In the genomic region with DNA sequence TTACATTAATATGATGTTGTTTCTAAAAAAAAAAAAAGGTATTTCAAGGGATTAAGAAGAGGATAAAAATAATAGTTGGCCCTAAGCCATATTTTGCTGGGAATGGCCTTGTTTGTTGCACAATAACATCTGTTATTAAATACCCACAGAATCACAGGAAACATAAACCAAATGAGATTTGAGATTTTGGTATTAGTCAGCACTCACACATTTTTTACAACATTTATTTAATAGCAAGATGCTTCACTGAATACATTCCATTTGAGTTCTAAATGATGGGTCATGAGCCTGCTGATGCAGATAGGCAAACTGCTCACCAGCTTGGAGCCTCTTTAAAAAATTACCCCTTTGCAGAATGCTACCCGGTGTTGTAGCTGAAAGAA, we compare ENCODE assay signal across 13 cellular contexts.
DNase-seq lines count a peak whose midpoint lies in the region; ATAC-seq, FAIRE-seq and TF ChIP-seq lines count a peak whose summit lies in the region.
"Had no signal": no experiment of that assay in that cellular context is flagged by ENCODE, and none has a peak within 500 bp of the region (broad histone marks: within the 10 kb centered on the region; RNA-seq: fewer than 3 reads in every experiment).

No MANE protein-coding gene starts in this region.

- no TSS peak for BruUV-seq in HepG2 (replicated peaks; lab: Mats Ljungman, UMichigan)

- H3K27me3 ChIP-seq in HepG2 (ENCODE audit: control insufficient read depth in 1 of 2, insufficient read depth in 2 of 2, low read length in 2 of 2): no peaks in the 10 kb centered on the region
- H3K27me3 ChIP-seq: uterus had no signal

- TF ChIP-seq CTCF in AG04449 (IDR thresholded peaks at IDR 0.05; ENCODE audit: insufficient read depth, low read length, missing control alignments) (no peak), HepG2 (CRISPR knock-in tag; IDR thresholded peaks at IDR 0.05) (no peak)
- TF ChIP-seq CTCF in activated CD8-positive, alpha-beta T cell treated with anti-CD3 and anti-CD28 coated beads for 36 hours (IDR thresholded peaks at IDR 0.05): no peak

- ATAC-seq in HepG2 (no peak), HG03520 (IDR thresholded peaks at IDR 0.05; ENCODE audit: unreplicated experiment) (no peak), GM21737 (IDR thresholded peaks at IDR 0.05; ENCODE audit: unreplicated experiment) (no peak)
- no peak for ATAC-seq in activated CD8-positive, alpha-beta T cell treated with anti-CD3 and anti-CD28 coated beads for 36 hours
- ATAC-seq: activated CD4-positive, alpha-beta T cell treated with anti-CD3 and anti-CD28 coated beads for 36 hours; natural killer cell had no signal

- no peak for TF ChIP-seq POLR2A in HepG2 (IDR thresholded peaks at IDR 0.05; ENCODE audit: insufficient read depth in 1 of 2, low read depth in 2 of 2, low read length in 2 of 2)

- H4K20me1 ChIP-seq in HepG2 (ENCODE audit: insufficient read depth, low read length): no peaks in the 10 kb centered on the region

- no peaks in the 10 kb centered on the region for H3K9me3 ChIP-seq in HepG2 (ENCODE audit: low read length)
- H3K9me3 ChIP-seq: uterus had no signal

- no peak overlapping the region for H3K4me3 ChIP-seq in AG04449 (ENCODE audit: low read depth, low read length)
- H3K4me3 ChIP-seq in HepG2 (replicated peaks in 1 of 3; ENCODE audit: insufficient read depth in 1 of 3, low read depth in 2 of 3, low read length in 3 of 3): no peak overlapping the region
- H3K4me3 ChIP-seq: uterus had no signal

- no peaks in the 10 kb centered on the region for H3K79me2 ChIP-seq in HepG2 (ENCODE audit: insufficient read depth, low read length)

- no peaks in the 10 kb centered on the region for H3K36me3 Mint-ChIP-seq in activated CD8-positive, alpha-beta T cell treated with anti-CD3 and anti-CD28 coated beads for 36 hours (ENCODE audit: low read depth)
- H3K36me3 Mint-ChIP-seq: natural killer cell had no signal

- peaks cover 6% of the 10 kb centered on the region for H3K27me3 Mint-ChIP-seq in activated CD8-positive, alpha-beta T cell treated with anti-CD3 and anti-CD28 coated beads for 36 hours

- no peak overlapping the region for H3K9ac ChIP-seq in HepG2 (ENCODE audit: insufficient read depth, low read depth, low read length)

- no peak for TF ChIP-seq RAD21 in HepG2 (CRISPR knock-in tag; IDR thresholded peaks at IDR 0.05)

- H3K4me1 Mint-ChIP-seq in activated CD8-positive, alpha-beta T cell treated with anti-CD3 and anti-CD28 coated beads for 36 hours (ENCODE audit: low read depth): no peaks in the 10 kb centered on the region
- H3K4me1 Mint-ChIP-seq: activated CD4-positive, alpha-beta T cell treated with anti-CD3 and anti-CD28 coated beads for 36 hours; natural killer cell had no signal

- intact Hi-C loops in HepG2 (cut with micrococcal nuclease; ENCODE audit: unreplicated experiment): no loop called here
- intact Hi-C loops in activated CD8-positive, alpha-beta T cell treated with anti-CD3 and anti-CD28 coated beads for 36 hours (cut with micrococcal nuclease): no loop called here

- no peaks in the 10 kb centered on the region for H3K4me1 ChIP-seq in HepG2 (ENCODE audit: insufficient read depth, low read length)
- H3K4me1 ChIP-seq: uterus had no signal

- no peak overlapping the region for H3K27ac ChIP-seq in HepG2 (ENCODE audit: extremely low read length, insufficient read depth, low read length)
- H3K27ac ChIP-seq: uterus had no signal

- H3K9me3 Mint-ChIP-seq in activated CD8-positive, alpha-beta T cell treated with anti-CD3 and anti-CD28 coated beads for 36 hours: no peaks in the 10 kb centered on the region
- H3K9me3 Mint-ChIP-seq: natural killer cell; T-helper 1 cell treated with Interleukin-12 subunit alpha and Interleukin-12 subunit beta and Interleukin-4 antibody, amounts not matched to agents 30 μg/mL and 1 μg/mL, for 36 hours had no signal

- no peaks in the 10 kb centered on the region for H3K36me3 ChIP-seq in HepG2 (replicated peaks in 1 of 2; ENCODE audit: control insufficient read depth in 1 of 2, insufficient read depth in 2 of 2, low read length in 2 of 2)
- H3K36me3 ChIP-seq: uterus had no signal

- H3K27ac Mint-ChIP-seq in activated CD8-positive, alpha-beta T cell treated with anti-CD3 and anti-CD28 coated beads for 36 hours: no peak overlapping the region
- H3K27ac Mint-ChIP-seq: activated CD4-positive, alpha-beta T cell treated with anti-CD3 and anti-CD28 coated beads for 36 hours; natural killer cell; T-helper 1 cell treated with Interleukin-12 subunit alpha and Interleukin-12 subunit beta and Interleukin-4 antibody, amounts not matched to agents 30 μg/mL and 1 μg/mL, for 36 hours had no signal

- no peak for TF ChIP-seq EP300 in HepG2 (IDR thresholded peaks at IDR 0.05; ENCODE audit: low read depth in 2 of 2, low read length in 2 of 2)
- TF ChIP-seq EP300 in HepG2 (CRISPR knock-in tag; IDR thresholded peaks at IDR 0.05; ENCODE audit: borderline replicate concordance): no peak

- FAIRE-seq in HTR-8/SVneo (lab: Jason Lieb, UNC): no peak
- peak; percentile 85 for FAIRE-seq in endometrium (lab: Jason Lieb, UNC)
- FAIRE-seq in HepG2 (lab: Jason Lieb, UNC): no peak

- DNase-seq in AG04449 (ENCODE audit: low read depth, low spot score) (peak; percentile 12), HTR-8/SVneo (ENCODE audit: insufficient read length, low spot score) (peak; percentile 14), HepG2 (ENCODE audit: low spot score) (no peak), NCI-H446 treated with DMSO at 0.1 percent for 48 hours (lab: John Stamatoyannopoulos, UW) (no peak)
- DNase-seq in activated CD8-positive, alpha-beta T cell treated with anti-CD3 and anti-CD28 coated beads for 36 hours: no peak
- DNase-seq: activated CD4-positive, alpha-beta T cell treated with anti-CD3 and anti-CD28 coated beads for 36 hours; natural killer cell; NCI-H2107; uterus had no signal

- no peak overlapping the region for H3K4me2 ChIP-seq in HepG2 (ENCODE audit: low read depth, low read length)

- in situ Hi-C loops in HepG2 (cut with HindIII; ENCODE audit: extremely low pct_ligation_motif_present, low pct_unique_long_range_greater_than_20kb): no loop called here

- no peak overlapping the region for H2AFZ ChIP-seq in HepG2 (ENCODE audit: low read length)

- CTCF ChIA-PET in AG04449 (lab: Yijun Ruan, JAX): no interaction called here
- CTCF ChIA-PET in HepG2 (lab: Yijun Ruan, JAX; ENCODE audit: low intra/inter-chr PET ratio, low total read pairs): no interaction called here
- CTCF ChIA-PET in activated CD8-positive, alpha-beta T cell treated with anti-CD3 and anti-CD28 coated beads for 36 hours (lab: Charles Lee): interaction anchor here (0.7 kb wide), 1 partner anchor 12 kb away, joined by 3 read pairs; no protein-coding TSS in a partner anchor

- 2% methylated on average over 1 of the region's 1 CpG for WGBS in HepG2 (ENCODE audit: low lambda C conversion rate)

- POLR2A ChIA-PET in AG04449 (lab: Yijun Ruan, JAX) (no interaction called here), HepG2 (lab: Yijun Ruan, JAX) (no interaction called here)
- POLR2A ChIA-PET in activated CD8-positive, alpha-beta T cell treated with anti-CD3 and anti-CD28 coated beads for 36 hours (lab: Charles Lee): no interaction called here

- no peak overlapping the region for H3K4me3 Mint-ChIP-seq in activated CD8-positive, alpha-beta T cell treated with anti-CD3 and anti-CD28 coated beads for 36 hours
- H3K4me3 Mint-ChIP-seq: activated CD4-positive, alpha-beta T cell treated with anti-CD3 and anti-CD28 coated beads for 36 hours; natural killer cell; T-helper 1 cell treated with Interleukin-12 subunit alpha and Interleukin-12 subunit beta and Interleukin-4 antibody, amounts not matched to agents 30 μg/mL and 1 μg/mL, for 36 hours had no signal

TF ChIP-seq in HepG2, 621 proteins besides CTCF, POLR2A, EP300 and RAD21:
- 0 out of 2 replicates have a peak, but pooled peaks have one; percentile 15 for TF ChIP-seq CEBPB (IDR thresholded peaks at IDR 0.05; ENCODE audit: borderline replicate concordance, low read depth, low read length)
- no peak for TF ChIP-seq SAFB2 (CRISPR knock-in tag; IDR thresholded peaks at IDR 0.05; ENCODE audit: borderline replicate concordance, low read depth)
- no peak for TF ChIP-seq HDAC6 (IDR thresholded peaks at IDR 0.05; ENCODE audit: low read depth, low read length)

Comparison
In these comparisons a context has a peak if more than half of its experiments do, and no peak if none do; other contexts are left out.
1. DNase-seq: peak in AG04449 (single experiment) and HTR-8/SVneo (single experiment); none in HepG2 (single experiment), activated CD8-positive, alpha-beta T cell treated with anti-CD3 and anti-CD28 coated beads for 36 hours (single experiment) and NCI-H446 treated with DMSO at 0.1 percent for 48 hours (single experiment).